Comparison of ENCODE assay signal across 13 cellular contexts in genomic region chr3:69408989-69409388, GRCh38.
"Had no signal": no experiment of that assay in that cellular context is flagged by ENCODE, and none has a peak within 500 bp of the region (broad histone marks: within the 10 kb centered on the region; RNA-seq: fewer than 3 reads in every experiment).

No MANE protein-coding gene starts in this region.

- H3K27ac ChIP-seq: SJSA1 had no signal

- ATAC-seq: activated CD8-positive, alpha-beta memory T cell treated with anti-CD3 and anti-CD28 coated beads, Interleukin-2, amount 10 ng/mL, durations not matched to agents 7 days and 5 days had no signal

- DNase-seq: activated CD4-positive, alpha-beta T cell treated with anti-CD3 and anti-CD28 coated beads, Interleukin-2, amount 50 U/mL, for 48 hours; activated CD4-positive, CD25-positive, alpha-beta regulatory T cell treated with anti-CD3 and anti-CD28 coated beads, Interleukin-2, amount 50 U/mL, for 72 hours; activated CD8-positive, alpha-beta memory T cell treated with anti-CD3 and anti-CD28 coated beads, Interleukin-2, amount 10 ng/mL, durations not matched to agents 7 days and 5 days; activated gamma-delta T cell treated with Interleukin-2 at 50 U/mL for 16 hours; activated naive CD8-positive, alpha-beta T cell treated with anti-CD3 and anti-CD28 coated beads, Interleukin-2, amount 10 ng/mL, durations not matched to agents 7 days and 5 days; activated T-cell treated with anti-CD3 and anti-CD28 coated beads, Interleukin-2, amount 50 U/mL, for 48 hours; effector CD4-positive, alpha-beta T cell; foreskin melanocyte; nephron progenitor cell; T-helper 9 cell had no signal

- H3K4me3 ChIP-seq: breast epithelium, SJSA1, skin epidermis had no signal

- H3K27me3 ChIP-seq: breast epithelium, SJSA1 had no signal

- H3K9me3 ChIP-seq: SJSA1 had no signal

- H3K36me3 ChIP-seq: breast epithelium, SJSA1 had no signal
